ENCODE assay signal across 28 cellular contexts in genomic region chr10:84818956-84819355, GRCh38.
DNase-seq lines count a peak whose midpoint lies in the region; ATAC-seq, FAIRE-seq and TF ChIP-seq lines count a peak whose summit lies in the region.
"Had no signal": no experiment of that assay in that cellular context is flagged by ENCODE, and none has a peak within 500 bp of the region (broad histone marks: within the 10 kb centered on the region; RNA-seq: fewer than 3 reads in every experiment).

No MANE protein-coding gene starts in this region.

- H3K27me3 ChIP-seq in WERI-Rb-1 (ENCODE audit: insufficient read depth, low read depth, severe bottlenecking) = no peaks in the 10 kb centered on the region
- H3K27me3 ChIP-seq: left lung, ovary, suprapubic skin had no signal

- H3K36me3 ChIP-seq in WERI-Rb-1 = no peaks in the 10 kb centered on the region
- H3K36me3 ChIP-seq: HAP-1, left lung, ovary, suprapubic skin had no signal

- H3K4me3 ChIP-seq in WERI-Rb-1 (ENCODE audit: low read depth, low read length) = no peak overlapping the region
- H3K4me3 ChIP-seq: HAP-1, left lung, ovary, SK-N-MC, skin epidermis, suprapubic skin had no signal

- intact Hi-C loops in left cardiac atrium (cut with DNase I) = no loop called here

- ATAC-seq in left cardiac atrium = no peak
- no peak for ATAC-seq in GM21717 (IDR thresholded peaks at IDR 0.05; ENCODE audit: unreplicated experiment)
- ATAC-seq: activated CD8-positive, alpha-beta memory T cell treated with anti-CD3 and anti-CD28 coated beads, Interleukin-2, amount 10 ng/mL, durations not matched to agents 7 days and 5 days; esophagus mucosa; left lung; PC-3 had no signal

- DNase-seq in NCI-H1105 (lab: John Stamatoyannopoulos, UW) = peak; percentile 27
- DNase-seq in NCI-H2029 (lab: John Stamatoyannopoulos, UW) = peak; percentile 21
- peak; percentile 60 to 77 for DNase-seq in NCI-H446 (lab: John Stamatoyannopoulos, UW)
- peak; percentile 59 for DNase-seq in WERI-Rb-1
- DNase-seq in HTR-8/SVneo (ENCODE audit: insufficient read length, low spot score) = no peak
- no peak for DNase-seq in left cardiac atrium
- no peak for DNase-seq in GDM1 (lab: John Stamatoyannopoulos, UW)
- DNase-seq: activated CD8-positive, alpha-beta memory T cell treated with anti-CD3 and anti-CD28 coated beads, Interleukin-2, amount 10 ng/mL, durations not matched to agents 7 days and 5 days; activated gamma-delta T cell treated with Interleukin-2 at 50 U/mL for 16 hours; activated T-cell treated with anti-CD3 and anti-CD28 coated beads, Interleukin-2, amount 50 U/mL, for 48 hours; CD8-positive, alpha-beta memory T cell; DMS153; foreskin fibroblast; Kasumi-1; left lung; NCI-H2107; NK-92 treated with Interleukin-12 subunit alpha and Interleukin-12 subunit beta, amount 100 ng/mL, for 24 hours; ovary; PC-3; stimulated activated naive CD4-positive, alpha-beta T cell had no signal

- no peak overlapping the region for H3K27ac ChIP-seq in WERI-Rb-1
- H3K27ac ChIP-seq: left lung, ovary, SK-N-MC, skin epidermis, suprapubic skin had no signal

- TF ChIP-seq CTCF in WERI-Rb-1 (IDR thresholded peaks at IDR 0.05; ENCODE audit: low read depth, low read length) = no peak

- no peaks in the 10 kb centered on the region for H3K9me3 ChIP-seq in WERI-Rb-1 (ENCODE audit: severe bottlenecking)
- H3K9me3 ChIP-seq: HAP-1, left lung, ovary, suprapubic skin had no signal

- no peak for FAIRE-seq in HTR-8/SVneo (lab: Jason Lieb, UNC)
- FAIRE-seq: astrocyte, TTC549 had no signal

Comparison
In these comparisons a context has a peak if more than half of its experiments do, and no peak if none do; other contexts are left out.
1. DNase-seq: peak in NCI-H1105 (single experiment), NCI-H2029 (single experiment), NCI-H446 (2 of 2) and WERI-Rb-1 (single experiment); none in HTR-8/SVneo (single experiment), left cardiac atrium (single experiment) and GDM1 (single experiment).